In the genomic region with DNA sequence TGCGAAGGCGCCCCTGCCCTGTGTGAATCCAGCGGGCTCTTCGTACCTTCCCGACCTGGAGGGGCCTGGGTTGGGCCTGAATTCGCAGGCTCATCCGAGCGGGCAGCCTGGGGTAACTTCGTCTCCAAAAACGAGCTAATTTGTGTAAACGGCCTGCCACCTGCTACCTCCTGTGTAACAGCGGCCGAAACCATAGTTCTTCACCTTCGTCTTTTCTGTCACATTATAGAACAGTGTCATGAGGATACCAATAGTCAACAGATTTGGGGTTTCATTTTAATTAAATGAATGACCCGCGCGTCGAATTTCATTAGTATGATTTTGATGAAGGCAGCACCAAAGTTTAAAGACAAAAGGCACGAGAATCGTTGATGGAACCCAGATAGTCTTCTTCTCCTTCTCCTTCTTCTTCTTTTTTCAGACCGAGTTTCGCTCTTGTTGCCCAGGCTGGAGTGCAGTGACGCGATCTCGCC, we compare ENCODE assay signal across 8 cellular contexts. TPM values are rescaled to one million over a fixed set of nuclear protein-coding genes. Genes with fewer than 3 reads are reported as not detected.
A peak's percentile ranks its signal among the peaks of the same experiment; 100 is the strongest.
DNase-seq lines count a peak whose midpoint lies in the region; FAIRE-seq and TF ChIP-seq lines count a peak whose summit lies in the region.

No MANE protein-coding gene starts in this region.

- H3K27me3 ChIP-seq in SJSA1 (replicated peaks): no peaks in the 10 kb centered on the region

- peaks cover 10% of the 10 kb centered on the region for H3K36me3 ChIP-seq in SJSA1

- peaks cover 18% of the 10 kb centered on the region for H3K4me1 ChIP-seq in SJSA1 (replicated peaks)

- no peak overlapping the region for H3K27ac ChIP-seq in SJSA1

- DNase-seq in GM12865 (ENCODE audit: low read depth) (no peak), SJSA1 (ENCODE audit: low read depth in 1 of 2, low spot score in 2 of 2) (no peak), fibroblast of villous mesenchyme (ENCODE audit: low read depth) (no peak), retinal pigment epithelial cell (ENCODE audit: low read depth) (no peak), nucleus accumbens (lab: John Stamatoyannopoulos, UW) (no peak), NCI-H69 (lab: John Stamatoyannopoulos, UW) (no peak), GM12891 (ENCODE audit: insufficient read length, low spot score) (no peak)
- no peak for DNase-seq in activated effector memory CD4-positive, alpha-beta T cell treated with anti-CD3 and anti-CD28 coated beads, Interleukin-2, amount 50 U/mL, for 16 hours

- H3K9me3 ChIP-seq in SJSA1 (replicated peaks): no peaks in the 10 kb centered on the region; the same call in 1 of the 2 replicates

- H3K4me3 ChIP-seq in GM12865 (ENCODE audit: low read depth, low read length) (peak overlapping the region; percentile 71), SJSA1 (peak overlapping the region; percentile 94), fibroblast of villous mesenchyme (ENCODE audit: low read depth, low read length) (peak overlapping the region; percentile 72), retinal pigment epithelial cell (ENCODE audit: low read length) (peak overlapping the region; percentile 57)

- FAIRE-seq in GM12891 (lab: Jason Lieb, UNC): no peak

- TF ChIP-seq CTCF in GM12865 (IDR thresholded peaks at IDR 0.05; ENCODE audit: insufficient read depth, low read depth, low read length, missing control alignments): no peak
- no peak for TF ChIP-seq CTCF in fibroblast of villous mesenchyme (IDR thresholded peaks at IDR 0.05; ENCODE audit: insufficient read depth, low read depth, low read length)
- TF ChIP-seq CTCF in retinal pigment epithelial cell (conservative IDR thresholded peaks at IDR 0.05; ENCODE audit: low read depth, low read length): no peak

- TF ChIP-seq POLR2A in GM12891 (IDR thresholded peaks at IDR 0.05; ENCODE audit: low read depth, low read length): no peak

TF ChIP-seq in GM12891, 5 proteins besides CTCF, POLR2A, EP300 and RAD21:
- no peak for TF ChIP-seq PAX5 (IDR thresholded peaks at IDR 0.05; ENCODE audit: insufficient read depth, low read length, severe bottlenecking)
- TF ChIP-seq POLR2AphosphoS5 (IDR thresholded peaks at IDR 0.05; ENCODE audit: low read depth, low read length): no peak
- no peak for TF ChIP-seq TAF1 (IDR thresholded peaks at IDR 0.05; ENCODE audit: low read depth, low read length)
- TF ChIP-seq POU2F2 (IDR thresholded peaks at IDR 0.05; ENCODE audit: low read depth, low read length): no peak
- TF ChIP-seq SPI1 (IDR thresholded peaks at IDR 0.05; ENCODE audit: low read depth, low read length): no peak

RNA-seq across cellular contexts. Expression of a gene that starts 0.5 kb away (rescaled TPM):
- total RNA-seq in SJSA1 (2014; rRNA removed; shearing (Covaris generic)): 48.3 and 66.0 TPM in 2 replicates
- 20.3 and 33.8 TPM in 2 replicates for total RNA-seq in fibroblast of villous mesenchyme
- polyA plus RNA-seq in GM12891 (2012; ENCODE audit: low read depth, missing spikeins): 57.4 TPM

RNA-seq across cellular contexts. Expression of a gene that starts 27.2 kb away (rescaled TPM):
- total RNA-seq in SJSA1 (2014; rRNA removed; shearing (Covaris generic)): 1,919 and 2,989 TPM in 2 replicates
- 1,346 and 1,383 TPM in 2 replicates for total RNA-seq in fibroblast of villous mesenchyme
- polyA plus RNA-seq in GM12891 (2012; ENCODE audit: low read depth, missing spikeins): 1,983 TPM
